12 cellular contexts compared by ENCODE assay signal in genomic region chr3:129039271-129040038, GRCh38. TPM values are rescaled to one million over a fixed set of nuclear protein-coding genes. Genes with fewer than 3 reads are reported as not detected.
DNase-seq lines count a peak whose midpoint lies in the region; ATAC-seq and TF ChIP-seq lines count a peak whose summit lies in the region.
"Had no signal": no experiment of that assay in that cellular context is flagged by ENCODE, and none has a peak within 500 bp of the region (broad histone marks: within the 10 kb centered on the region; RNA-seq: fewer than 3 reads in every experiment).

No MANE protein-coding gene starts in this region.

- ATAC-seq in foreskin keratinocyte, result peak; percentile 38

- H3K4me1 ChIP-seq in foreskin keratinocyte (no peaks in the 10 kb centered on the region), stomach (peaks cover 0 to 28% (median 20%) of the 10 kb centered on the region in 4 donors)
- H3K4me1 ChIP-seq: Peyer's patch, tibial nerve had no signal

- 38 to 77% (median 65%) methylated on average over 8 to 14 of the region's 14 CpGs for WGBS in stomach, 5 donors

- no peak for TF ChIP-seq CTCF in foreskin keratinocyte (conservative IDR thresholded peaks at IDR 0.05)
- TF ChIP-seq CTCF in stomach (IDR thresholded peaks at IDR 0.05), result no peak

- H3K4me3 ChIP-seq in stomach, result no peak overlapping the region
- H3K4me3 ChIP-seq: Peyer's patch, tibial nerve had no signal

- no peak overlapping the region for H3K27ac ChIP-seq in foreskin keratinocyte
- no peak overlapping the region for H3K27ac ChIP-seq in stomach
- H3K27ac ChIP-seq: KMS-11, Peyer's patch, tibial nerve had no signal

- TF ChIP-seq EP300 in stomach (IDR thresholded peaks at IDR 0.05), result no peak

- DNase-seq in NCI-H82 (lab: John Stamatoyannopoulos, UW) (peak; percentile 77), NCI-H82 treated with DMSO at 0.1 percent for 48 hours (lab: John Stamatoyannopoulos, UW; ENCODE audit: unreplicated experiment) (no peak), NCI-H345 (lab: John Stamatoyannopoulos, UW) (peak; percentile 90), foreskin keratinocyte (no peak), stomach (peak; percentile 69), activated T-cell treated with anti-CD3 and anti-CD28 coated beads for 4 hours (no peak), hippocampal formation (lab: John Stamatoyannopoulos, UW) (no peak)
- no peak for DNase-seq in effector CD8-positive, alpha-beta T cell (lab: John Stamatoyannopoulos, UW)
- DNase-seq: activated naive CD8-positive, alpha-beta T cell treated with anti-CD3 and anti-CD28 coated beads for 36 hours; Peyer's patch had no signal

- peaks cover 0 to under 1% (median 0%) of the 10 kb centered on the region in 4 donors for H3K36me3 ChIP-seq in stomach
- H3K36me3 ChIP-seq: Peyer's patch, tibial nerve had no signal

- TF ChIP-seq POLR2A in stomach (IDR thresholded peaks at IDR 0.05), result no peak

- no peaks in the 10 kb centered on the region for H3K9me3 ChIP-seq in stomach
- H3K9me3 ChIP-seq: Peyer's patch had no signal

- intact Hi-C loops in stomach (cut with DNase I; ENCODE audit: low total_unique reads), result no loop called here

- H3K27me3 ChIP-seq in foreskin keratinocyte (peaks cover 61% of the 10 kb centered on the region), stomach (no peaks in the 10 kb centered on the region)
- H3K27me3 ChIP-seq: Peyer's patch had no signal

RNA-seq across cellular contexts. Expression of gene GP9, which starts 21.1 kb away (rescaled TPM):
- total RNA-seq in foreskin keratinocyte, result not detected in 2 replicates
- not detected in 2 replicates for polyA plus RNA-seq in foreskin keratinocyte
- not detected for total RNA-seq in stomach
- polyA plus RNA-seq in stomach, result not detected
- total RNA-seq: activated naive CD8-positive, alpha-beta T cell treated with anti-CD3 and anti-CD28 coated beads for 36 hours; Peyer's patch; tibial nerve had no signal

RNA-seq across cellular contexts. Expression of gene EFCC1, which starts 38.4 kb away (rescaled TPM):
- total RNA-seq in foreskin keratinocyte (not detected in 2 replicates), stomach (10 to 100 TPM in 3 of 5 donors, 1 to 10 TPM in 2; 1.0 to 13.9 (median 10.3) TPM)
- polyA plus RNA-seq in foreskin keratinocyte (not detected in 2 replicates), stomach (10 to 100 TPM in 1 of 3 donors, 1 to 10 TPM in 2; 3.4 to 10.7 (median 8.2) TPM)

RNA-seq across cellular contexts. Expression of gene CFAP92, which starts 45.6 kb away (rescaled TPM):
- total RNA-seq in foreskin keratinocyte, result 0.28 and 0.41 TPM in 2 replicates
- polyA plus RNA-seq in foreskin keratinocyte, result 0.22 and 0.31 TPM in 2 replicates
- total RNA-seq in stomach, result 10 to 100 TPM in 1 of 5 donors, 1 to 10 TPM in 3, under 1 TPM in 1; 0.87 to 13.4 (median 5.2) TPM
- 1 to 10 TPM in 1 of 3 donors, under 1 TPM in 2; 0.50 to 2.7 (median 0.70) TPM for polyA plus RNA-seq in stomach

Comparison
In these comparisons a context has a peak if more than half of its experiments do, and no peak if none do; other contexts are left out.
1. DNase-seq: peak in NCI-H82 (single experiment), NCI-H345 (single experiment) and stomach (single experiment); none in NCI-H82 treated with DMSO at 0.1 percent for 48 hours (single experiment), foreskin keratinocyte (0 of 2), activated T-cell treated with anti-CD3 and anti-CD28 coated beads for 4 hours (single experiment), hippocampal formation (0 of 2) and effector CD8-positive, alpha-beta T cell (single experiment).